Comparison of ENCODE assay signal across 20 cellular contexts in the genomic region with DNA sequence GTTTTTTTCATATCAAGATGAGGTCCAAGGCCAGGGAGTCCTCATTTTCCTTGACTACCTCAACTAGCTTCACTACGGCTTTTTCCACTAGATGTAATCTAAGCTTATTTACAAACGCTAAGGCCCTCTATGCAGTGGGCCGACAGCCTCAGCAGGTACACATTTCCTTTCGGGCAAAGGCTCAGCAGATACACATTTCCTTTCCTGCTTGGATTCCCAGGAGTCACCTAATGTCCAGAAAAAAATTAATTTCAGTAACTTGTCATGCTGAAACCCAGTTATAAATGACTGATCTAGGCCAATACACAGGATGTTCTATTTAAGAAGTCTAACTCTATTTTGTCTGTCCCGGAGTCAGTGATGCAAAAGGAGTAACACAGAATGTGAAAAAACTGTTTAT. TPM values are rescaled to one million over a fixed set of nuclear protein-coding genes. Genes with fewer than 3 reads are reported as not detected.
"Had no signal": no experiment of that assay in that cellular context is flagged by ENCODE, and none has a peak within 500 bp of the region (broad histone marks: within the 10 kb centered on the region; RNA-seq: fewer than 3 reads in every experiment).

No MANE protein-coding gene starts in this region.

- H3K4me3 ChIP-seq: SJCRH30 had no signal

- H3K9me3 ChIP-seq: SJCRH30 had no signal

- H3K27ac ChIP-seq: SJCRH30 had no signal

- DNase-seq: KBM-7, MV-4-11, NCI-H1048, NCI-H1105, NCI-H1417, NCI-H1436 treated with DMSO at 0.1 percent for 48 hours, NCI-H1694, NCI-H187 treated with DMSO at 0.1 percent for 48 hours, NCI-H2029 treated with DMSO at 0.1 percent for 48 hours, NCI-H2107, NCI-H2227 treated with DMSO at 0.1 percent for 48 hours, NCI-H524, NCI-H526 treated with DMSO at 0.1 percent for 48 hours, NCI-H748 treated with DMSO at 0.1 percent for 48 hours, PC-3, SHP77 treated with DMSO at 0.1 percent for 48 hours, SJCRH30 had no signal

- H3K27me3 ChIP-seq: SJCRH30 had no signal

- H3K36me3 ChIP-seq: SJCRH30 had no signal

RNA-seq across cellular contexts. Expression of gene KIAA0408, which starts 7.2 kb away (rescaled TPM):
- total RNA-seq: HT-29, MCF 10A, NCI-H460 had no signal
